8 cellular contexts compared by ENCODE assay signal in genomic region chr1:205061665-205062069, GRCh38. TPM values are rescaled to one million over a fixed set of nuclear protein-coding genes. Genes with fewer than 3 reads are reported as not detected.
A peak's percentile ranks its signal among the peaks of the same experiment; 100 is the strongest.
DNase-seq lines count a peak whose midpoint lies in the region; ATAC-seq and TF ChIP-seq lines count a peak whose summit lies in the region.

No MANE protein-coding gene starts in this region.

- H3K4me3 ChIP-seq in SK-N-MC: no peak overlapping the region
- no peak overlapping the region for H3K4me3 ChIP-seq in upper lobe of left lung

- peak; percentile 55 to 80 (median 70) for TF ChIP-seq CTCF in upper lobe of left lung (IDR thresholded peaks at IDR 0.05)

- ATAC-seq in upper lobe of left lung (ENCODE audit: low FRiP score in 2 of 2) (peak; percentile 61 to 70), GM19397 (IDR thresholded peaks at IDR 0.05; ENCODE audit: unreplicated experiment) (no peak)

- no peak overlapping the region for H3K9ac ChIP-seq in SK-N-MC (ENCODE audit: insufficient read length)

- H3K27me3 ChIP-seq in upper lobe of left lung: no peaks in the 10 kb centered on the region

- H3K36me3 ChIP-seq in SK-N-MC (ENCODE audit: insufficient read depth, low read length) (no peaks in the 10 kb centered on the region), upper lobe of left lung (no peaks in the 10 kb centered on the region)

- TF ChIP-seq POLR2A in upper lobe of left lung (IDR thresholded peaks at IDR 0.05): no peak

- DNase-seq in Daoy (ENCODE audit: low read depth) (peak; percentile 75), NAMALWA (ENCODE audit: low spot score) (peak; percentile 85), SK-N-MC (ENCODE audit: low read depth, low spot score) (peak; percentile 3), glomerular visceral epithelial cell (ENCODE audit: extremely low spot score) (peak; percentile 68), pons (ENCODE audit: low spot score) (peak; percentile 87), upper lobe of left lung (peak in 1 of 2 donors; percentile 54)
- DNase-seq in activated naive CD4-positive, alpha-beta T cell treated with anti-CD3 and anti-CD28 coated beads, Interleukin-2, amount 50 U/mL, for 16 hours: peak; percentile 70

- H3K27ac ChIP-seq in SK-N-MC (no peak overlapping the region), upper lobe of left lung (no peak overlapping the region)

- H3K9me3 ChIP-seq in SK-N-MC (ENCODE audit: low read depth, low read length) (no peaks in the 10 kb centered on the region), upper lobe of left lung (no peaks in the 10 kb centered on the region)

- no peak for TF ChIP-seq EP300 in upper lobe of left lung (IDR thresholded peaks at IDR 0.05)

- 2 to 34% methylated on average over 4 to 13 of the region's 13 CpGs for WGBS in upper lobe of left lung, 2 donors

- peaks cover 0 to 7% (median 6%) of the 10 kb centered on the region in 4 donors for H3K4me1 ChIP-seq in upper lobe of left lung

RNA-seq across cellular contexts. Expression of gene CNTN2, which starts 18.7 kb away (rescaled TPM):
- total RNA-seq in Daoy (2014; rRNA removed; shearing (Covaris generic)): not detected in 2 replicates
- not detected for total RNA-seq in upper lobe of left lung

RNA-seq across cellular contexts. Expression of gene TMEM81, which starts 22.6 kb away (rescaled TPM):
- 0.45 and 2.6 TPM in 2 replicates for total RNA-seq in Daoy (2014; rRNA removed; shearing (Covaris generic))
- 1 to 10 TPM; 1.2 to 7.2 (median 2.8) TPM for total RNA-seq in upper lobe of left lung
